ENCODE assay signal across 8 cellular contexts in genomic region chr3:98733778-98734281, GRCh38. TPM values are rescaled to one million over a fixed set of nuclear protein-coding genes. Genes with fewer than 3 reads are reported as not detected.
A peak's percentile ranks its signal among the peaks of the same experiment; 100 is the strongest.
DNase-seq lines count a peak whose midpoint lies in the region; ATAC-seq and TF ChIP-seq lines count a peak whose summit lies in the region.

No MANE protein-coding gene starts in this region.

- peak overlapping the region; percentile 46 for H3K27ac Mint-ChIP-seq in T-helper 2 cell treated with Interferon-gamma antibody and Interleukin-4, amounts not matched to agents 5 μg/mL and 100 μg/mL, for 36 hours

- in situ Hi-C loops in KBM-7 (cut with MboI; ENCODE audit: low pct_unique_long_range_greater_than_20kb, low sequenced_read_pairs), result no loop called here

- intact Hi-C loops in upper lobe of right lung (cut with DNase I), result no loop called here

- H3K4me1 Mint-ChIP-seq in T-helper 2 cell treated with Interferon-gamma antibody and Interleukin-4, amounts not matched to agents 5 μg/mL and 100 μg/mL, for 36 hours (ENCODE audit: low read depth), result peaks cover 15% of the 10 kb centered on the region

- H3K36me3 ChIP-seq in upper lobe of right lung, result no peaks in the 10 kb centered on the region

- no peaks in the 10 kb centered on the region for H3K27me3 ChIP-seq in upper lobe of right lung

- peaks cover 9% of the 10 kb centered on the region for H3K4me1 ChIP-seq in upper lobe of right lung

- H3K4me3 Mint-ChIP-seq in T-helper 2 cell treated with Interferon-gamma antibody and Interleukin-4, amounts not matched to agents 5 μg/mL and 100 μg/mL, for 36 hours, result peak overlapping the region; percentile 78

- no peaks in the 10 kb centered on the region for H3K36me3 Mint-ChIP-seq in T-helper 2 cell treated with Interferon-gamma antibody and Interleukin-4, amounts not matched to agents 5 μg/mL and 100 μg/mL, for 36 hours (ENCODE audit: low read depth)

- no peak for TF ChIP-seq CTCF in upper lobe of right lung (IDR thresholded peaks at IDR 0.05)

- no peak for DNase-seq in T-helper 2 cell treated with Interferon-gamma antibody and Interleukin-4, amounts not matched to agents 5 μg/mL and 100 μg/mL, for 36 hours (ENCODE audit: low spot score)
- DNase-seq in T-helper 2 cell (no peak), KBM-7 (peak; percentile 41), cerebellar cortex (ENCODE audit: low spot score) (peak; percentile 48), lung microvascular endothelial cell (ENCODE audit: low read depth in 2 of 2) (peak; percentile 53 to 59), upper lobe of right lung (no peak), NCI-H1092 treated with DMSO at 0.1 percent for 48 hours (lab: John Stamatoyannopoulos, UW) (no peak), putamen (ENCODE audit: low spot score) (no peak)

- peak overlapping the region; percentile 79 for H3K27ac ChIP-seq in upper lobe of right lung

- no peaks in the 10 kb centered on the region for H3K9me3 ChIP-seq in upper lobe of right lung

- no peaks in the 10 kb centered on the region for H3K9me3 Mint-ChIP-seq in T-helper 2 cell treated with Interferon-gamma antibody and Interleukin-4, amounts not matched to agents 5 μg/mL and 100 μg/mL, for 36 hours

- peak overlapping the region; percentile 78 for H3K4me3 ChIP-seq in upper lobe of right lung

- H3K27me3 Mint-ChIP-seq in T-helper 2 cell treated with Interferon-gamma antibody and Interleukin-4, amounts not matched to agents 5 μg/mL and 100 μg/mL, for 36 hours (ENCODE audit: low read depth), result peaks cover 66% of the 10 kb centered on the region

- peak; percentile 46 for ATAC-seq in upper lobe of right lung

RNA-seq across cellular contexts. Expression of gene ST3GAL6, which starts 29.3 kb away (rescaled TPM):
- total RNA-seq in lung microvascular endothelial cell (24.8 and 30.8 TPM in 2 replicates), upper lobe of right lung (29.4 TPM)

Comparison
In these comparisons a context has a peak if more than half of its experiments do, and no peak if none do; other contexts are left out.
1. DNase-seq: peak in KBM-7 (single experiment), cerebellar cortex (single experiment) and lung microvascular endothelial cell (2 of 2); none in T-helper 2 cell treated with Interferon-gamma antibody and Interleukin-4, amounts not matched to agents 5 μg/mL and 100 μg/mL, for 36 hours (single experiment), T-helper 2 cell (0 of 5), upper lobe of right lung (single experiment), NCI-H1092 treated with DMSO at 0.1 percent for 48 hours (single experiment) and putamen (single experiment).